In genomic region chr19:48372904-48373303, GRCh38 we compare ENCODE assay signal across 1 cellular context.
TF ChIP-seq lines count a peak whose summit lies in the region.

No MANE protein-coding gene starts in this region.

TF ChIP-seq in HEK293, 187 proteins besides CTCF, POLR2A, EP300 and RAD21 (continued from another document and continues in another):
- TF ChIP-seq ZNF645 (tag by site-specific recombination; IDR thresholded peaks at IDR 0.05) (no peak), IKZF3 (tag by site-specific recombination; IDR thresholded peaks at IDR 0.05) (peak; percentile 35; the same call in 1 of the 2 replicates), ZNF510 (tag by site-specific recombination; IDR thresholded peaks at IDR 0.05; ENCODE audit: insufficient replicate concordance) (no peak), KLF8 (tag by site-specific recombination; IDR thresholded peaks at IDR 0.05) (peak; percentile 32; the same call in 1 of the 2 replicates), HOXD13 (CRISPR knock-in tag; IDR thresholded peaks at IDR 0.05; ENCODE audit: borderline replicate concordance) (no peak), ZNF24 (tag by site-specific recombination; IDR thresholded peaks at IDR 0.05) (peak; percentile 75; the same call in 1 of the 2 replicates), ZNF560 (tag by site-specific recombination; IDR thresholded peaks at IDR 0.05; ENCODE audit: borderline replicate concordance) (no peak), BCL11B (tag by site-specific recombination; IDR thresholded peaks at IDR 0.05; ENCODE audit: low read depth) (no peak), SCRT1 (tag by site-specific recombination; IDR thresholded peaks at IDR 0.05; ENCODE audit: borderline replicate concordance) (no peak), ZEB2 (tag by site-specific recombination; IDR thresholded peaks at IDR 0.05) (peak; percentile 45; the same call in 1 of the 2 replicates), ZNF514 (tag by site-specific recombination; IDR thresholded peaks at IDR 0.05) (no peak), SP7 (tag by site-specific recombination; IDR thresholded peaks at IDR 0.05) (peak; percentile 64; the same call in 1 of the 2 replicates), ZNF140 (tag by site-specific recombination; IDR thresholded peaks at IDR 0.05) (no peak), ZNF704 (tag by site-specific recombination; IDR thresholded peaks at IDR 0.05) (no peak), ZNF121 (tag by site-specific recombination; IDR thresholded peaks at IDR 0.05) (no peak), ZSCAN30 (tag by site-specific recombination; IDR thresholded peaks at IDR 0.05) (no peak), ZNF350 (tag by site-specific recombination; IDR thresholded peaks at IDR 0.05) (no peak), ZNF623 (tag by site-specific recombination; IDR thresholded peaks at IDR 0.05) (no peak), ZNF184 (tag by site-specific recombination; IDR thresholded peaks at IDR 0.05) (no peak), GFI1B (tag by site-specific recombination; IDR thresholded peaks at IDR 0.05) (peak; percentile 37; the same call in 1 of the 2 replicates), KLF7 (tag by site-specific recombination; IDR thresholded peaks at IDR 0.05; ENCODE audit: borderline replicate concordance) (no peak), ZNF561 (tag by site-specific recombination; IDR thresholded peaks at IDR 0.05; ENCODE audit: borderline replicate concordance) (0 out of 2 replicates have a peak, but pooled peaks have one; percentile 57), ZNF174 (tag by site-specific recombination; IDR thresholded peaks at IDR 0.05) (no peak), ZBTB20 (tag by site-specific recombination; IDR thresholded peaks at IDR 0.05) (peak; percentile 78), KLF16 (tag by site-specific recombination; IDR thresholded peaks at IDR 0.05) (peak; percentile 70), ZNF37A (tag by site-specific recombination; IDR thresholded peaks at IDR 0.05) (no peak), ZNF600 (tag by site-specific recombination; IDR thresholded peaks at IDR 0.05) (peak; percentile 51; the same call in 1 of the 2 replicates), ZNF398 (tag by site-specific recombination; IDR thresholded peaks at IDR 0.05) (peak; percentile 98), ZNF311 (tag by site-specific recombination; IDR thresholded peaks at IDR 0.05; ENCODE audit: borderline replicate concordance) (0 out of 2 replicates have a peak, but pooled peaks have one; percentile 17), KLF9 (tag by site-specific recombination; IDR thresholded peaks at IDR 0.05; ENCODE audit: low read depth) (no peak), ZNF292 (tag by site-specific recombination; IDR thresholded peaks at IDR 0.05; ENCODE audit: borderline replicate concordance, low read depth) (no peak), ZNF19 (tag by site-specific recombination; IDR thresholded peaks at IDR 0.05; ENCODE audit: low read depth) (no peak), ZFP3 (tag by site-specific recombination; IDR thresholded peaks at IDR 0.05; ENCODE audit: low read depth) (no peak), YY1 (tag by site-specific recombination; IDR thresholded peaks at IDR 0.05) (no peak), ZSCAN18 (tag by site-specific recombination; IDR thresholded peaks at IDR 0.05) (no peak), YY2 (tag by site-specific recombination; IDR thresholded peaks at IDR 0.05) (no peak), ZBTB1 (tag by site-specific recombination; IDR thresholded peaks at IDR 0.05) (no peak), ZNF596 (tag by site-specific recombination; IDR thresholded peaks at IDR 0.05) (no peak), MZF1 (tag by site-specific recombination; IDR thresholded peaks at IDR 0.05; ENCODE audit: borderline replicate concordance) (peak; percentile 71; the same call in 1 of the 2 replicates), GLI4 (tag by site-specific recombination; IDR thresholded peaks at IDR 0.05) (no peak), ZNF677 (tag by site-specific recombination; IDR thresholded peaks at IDR 0.05) (no peak), SALL2 (tag by site-specific recombination; IDR thresholded peaks at IDR 0.05; ENCODE audit: borderline replicate concordance) (no peak)
- TF ChIP-seq, protein P1, sequence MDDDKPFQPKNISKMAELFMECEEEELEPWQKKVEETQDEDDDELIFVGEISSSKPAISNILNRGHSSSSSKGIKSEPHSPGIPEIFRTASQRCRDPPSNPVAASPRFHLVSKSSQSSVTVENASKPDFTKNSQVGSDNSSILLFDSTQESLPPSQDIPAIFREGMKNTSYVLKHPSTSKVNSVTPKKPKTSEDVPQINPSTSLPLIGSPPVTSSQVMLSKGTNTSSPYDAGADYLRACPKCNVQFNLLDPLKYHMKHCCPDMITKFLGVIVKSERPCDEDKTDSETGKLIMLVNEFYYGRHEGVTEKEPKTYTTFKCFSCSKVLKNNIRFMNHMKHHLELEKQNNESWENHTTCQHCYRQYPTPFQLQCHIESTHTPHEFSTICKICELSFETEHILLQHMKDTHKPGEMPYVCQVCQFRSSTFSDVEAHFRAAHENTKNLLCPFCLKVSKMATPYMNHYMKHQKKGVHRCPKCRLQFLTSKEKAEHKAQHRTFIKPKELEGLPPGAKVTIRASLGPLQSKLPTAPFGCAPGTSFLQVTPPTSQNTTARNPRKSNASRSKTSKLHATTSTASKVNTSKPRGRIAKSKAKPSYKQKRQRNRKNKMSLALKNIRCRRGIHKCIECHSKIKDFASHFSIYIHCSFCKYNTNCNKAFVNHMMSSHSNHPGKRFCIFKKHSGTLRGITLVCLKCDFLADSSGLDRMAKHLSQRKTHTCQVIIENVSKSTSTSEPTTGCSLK (tag by site-specific recombination; IDR thresholded peaks at IDR 0.05): no peak
- TF ChIP-seq, protein P2, sequence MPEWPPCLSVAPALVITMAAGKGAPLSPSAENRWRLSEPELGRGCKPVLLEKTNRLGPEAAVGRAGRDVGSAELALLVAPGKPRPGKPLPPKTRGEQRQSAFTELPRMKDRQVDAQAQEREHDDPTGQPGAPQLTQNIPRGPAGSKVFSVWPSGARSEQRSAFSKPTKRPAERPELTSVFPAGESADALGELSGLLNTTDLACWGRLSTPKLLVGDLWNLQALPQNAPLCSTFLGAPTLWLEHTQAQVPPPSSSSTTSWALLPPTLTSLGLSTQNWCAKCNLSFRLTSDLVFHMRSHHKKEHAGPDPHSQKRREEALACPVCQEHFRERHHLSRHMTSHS (tag by site-specific recombination; IDR thresholded peaks at IDR 0.05): no peak
- TF ChIP-seq, protein P3, sequence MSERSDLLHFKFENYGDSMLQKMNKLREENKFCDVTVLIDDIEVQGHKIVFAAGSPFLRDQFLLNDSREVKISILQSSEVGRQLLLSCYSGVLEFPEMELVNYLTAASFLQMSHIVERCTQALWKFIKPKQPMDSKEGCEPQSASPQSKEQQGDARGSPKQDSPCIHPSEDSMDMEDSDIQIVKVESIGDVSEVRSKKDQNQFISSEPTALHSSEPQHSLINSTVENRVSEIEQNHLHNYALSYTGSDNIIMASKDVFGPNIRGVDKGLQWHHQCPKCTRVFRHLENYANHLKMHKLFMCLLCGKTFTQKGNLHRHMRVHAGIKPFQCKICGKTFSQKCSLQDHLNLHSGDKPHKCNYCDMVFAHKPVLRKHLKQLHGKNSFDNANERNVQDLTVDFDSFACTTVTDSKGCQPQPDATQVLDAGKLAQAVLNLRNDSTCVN (tag by site-specific recombination; optimal IDR thresholded peaks at IDR 0.05): no peak
- TF ChIP-seq, protein P4, sequence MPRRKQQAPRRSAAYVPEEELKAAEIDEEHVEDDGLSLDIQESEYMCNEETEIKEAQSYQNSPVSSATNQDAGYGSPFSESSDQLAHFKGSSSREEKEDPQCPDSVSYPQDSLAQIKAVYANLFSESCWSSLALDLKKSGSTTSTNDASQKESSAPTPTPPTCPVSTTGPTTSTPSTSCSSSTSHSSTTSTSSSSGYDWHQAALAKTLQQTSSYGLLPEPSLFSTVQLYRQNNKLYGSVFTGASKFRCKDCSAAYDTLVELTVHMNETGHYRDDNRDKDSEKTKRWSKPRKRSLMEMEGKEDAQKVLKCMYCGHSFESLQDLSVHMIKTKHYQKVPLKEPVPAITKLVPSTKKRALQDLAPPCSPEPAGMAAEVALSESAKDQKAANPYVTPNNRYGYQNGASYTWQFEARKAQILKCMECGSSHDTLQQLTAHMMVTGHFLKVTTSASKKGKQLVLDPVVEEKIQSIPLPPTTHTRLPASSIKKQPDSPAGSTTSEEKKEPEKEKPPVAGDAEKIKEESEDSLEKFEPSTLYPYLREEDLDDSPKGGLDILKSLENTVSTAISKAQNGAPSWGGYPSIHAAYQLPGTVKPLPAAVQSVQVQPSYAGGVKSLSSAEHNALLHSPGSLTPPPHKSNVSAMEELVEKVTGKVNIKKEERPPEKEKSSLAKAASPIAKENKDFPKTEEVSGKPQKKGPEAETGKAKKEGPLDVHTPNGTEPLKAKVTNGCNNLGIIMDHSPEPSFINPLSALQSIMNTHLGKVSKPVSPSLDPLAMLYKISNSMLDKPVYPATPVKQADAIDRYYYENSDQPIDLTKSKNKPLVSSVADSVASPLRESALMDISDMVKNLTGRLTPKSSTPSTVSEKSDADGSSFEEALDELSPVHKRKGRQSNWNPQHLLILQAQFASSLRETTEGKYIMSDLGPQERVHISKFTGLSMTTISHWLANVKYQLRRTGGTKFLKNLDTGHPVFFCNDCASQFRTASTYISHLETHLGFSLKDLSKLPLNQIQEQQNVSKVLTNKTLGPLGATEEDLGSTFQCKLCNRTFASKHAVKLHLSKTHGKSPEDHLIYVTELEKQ (tag by site-specific recombination; IDR thresholded peaks at IDR 0.05; ENCODE audit: borderline replicate concordance): no peak
- TF ChIP-seq, protein P5, sequence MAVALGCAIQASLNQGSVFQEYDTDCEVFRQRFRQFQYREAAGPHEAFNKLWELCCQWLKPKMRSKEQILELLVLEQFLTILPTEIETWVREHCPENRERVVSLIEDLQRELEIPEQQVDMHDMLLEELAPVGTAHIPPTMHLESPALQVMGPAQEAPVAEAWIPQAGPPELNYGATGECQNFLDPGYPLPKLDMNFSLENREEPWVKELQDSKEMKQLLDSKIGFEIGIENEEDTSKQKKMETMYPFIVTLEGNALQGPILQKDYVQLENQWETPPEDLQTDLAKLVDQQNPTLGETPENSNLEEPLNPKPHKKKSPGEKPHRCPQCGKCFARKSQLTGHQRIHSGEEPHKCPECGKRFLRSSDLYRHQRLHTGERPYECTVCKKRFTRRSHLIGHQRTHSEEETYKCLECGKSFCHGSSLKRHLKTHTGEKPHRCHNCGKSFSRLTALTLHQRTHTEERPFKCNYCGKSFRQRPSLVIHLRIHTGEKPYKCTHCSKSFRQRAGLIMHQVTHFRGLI (tag by site-specific recombination; IDR thresholded peaks at IDR 0.05): no peak
- TF ChIP-seq, protein P6, sequence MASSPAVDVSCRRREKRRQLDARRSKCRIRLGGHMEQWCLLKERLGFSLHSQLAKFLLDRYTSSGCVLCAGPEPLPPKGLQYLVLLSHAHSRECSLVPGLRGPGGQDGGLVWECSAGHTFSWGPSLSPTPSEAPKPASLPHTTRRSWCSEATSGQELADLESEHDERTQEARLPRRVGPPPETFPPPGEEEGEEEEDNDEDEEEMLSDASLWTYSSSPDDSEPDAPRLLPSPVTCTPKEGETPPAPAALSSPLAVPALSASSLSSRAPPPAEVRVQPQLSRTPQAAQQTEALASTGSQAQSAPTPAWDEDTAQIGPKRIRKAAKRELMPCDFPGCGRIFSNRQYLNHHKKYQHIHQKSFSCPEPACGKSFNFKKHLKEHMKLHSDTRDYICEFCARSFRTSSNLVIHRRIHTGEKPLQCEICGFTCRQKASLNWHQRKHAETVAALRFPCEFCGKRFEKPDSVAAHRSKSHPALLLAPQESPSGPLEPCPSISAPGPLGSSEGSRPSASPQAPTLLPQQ (tag by site-specific recombination; IDR thresholded peaks at IDR 0.05): 0 out of 2 replicates have a peak, but pooled peaks have one; percentile 51
- TF ChIP-seq, protein P7, sequence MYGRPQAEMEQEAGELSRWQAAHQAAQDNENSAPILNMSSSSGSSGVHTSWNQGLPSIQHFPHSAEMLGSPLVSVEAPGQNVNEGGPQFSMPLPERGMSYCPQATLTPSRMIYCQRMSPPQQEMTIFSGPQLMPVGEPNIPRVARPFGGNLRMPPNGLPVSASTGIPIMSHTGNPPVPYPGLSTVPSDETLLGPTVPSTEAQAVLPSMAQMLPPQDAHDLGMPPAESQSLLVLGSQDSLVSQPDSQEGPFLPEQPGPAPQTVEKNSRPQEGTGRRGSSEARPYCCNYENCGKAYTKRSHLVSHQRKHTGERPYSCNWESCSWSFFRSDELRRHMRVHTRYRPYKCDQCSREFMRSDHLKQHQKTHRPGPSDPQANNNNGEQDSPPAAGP (tag by site-specific recombination; IDR thresholded peaks at IDR 0.05): peak; percentile 88
